20 cellular contexts compared by ENCODE assay signal in the genomic region with DNA sequence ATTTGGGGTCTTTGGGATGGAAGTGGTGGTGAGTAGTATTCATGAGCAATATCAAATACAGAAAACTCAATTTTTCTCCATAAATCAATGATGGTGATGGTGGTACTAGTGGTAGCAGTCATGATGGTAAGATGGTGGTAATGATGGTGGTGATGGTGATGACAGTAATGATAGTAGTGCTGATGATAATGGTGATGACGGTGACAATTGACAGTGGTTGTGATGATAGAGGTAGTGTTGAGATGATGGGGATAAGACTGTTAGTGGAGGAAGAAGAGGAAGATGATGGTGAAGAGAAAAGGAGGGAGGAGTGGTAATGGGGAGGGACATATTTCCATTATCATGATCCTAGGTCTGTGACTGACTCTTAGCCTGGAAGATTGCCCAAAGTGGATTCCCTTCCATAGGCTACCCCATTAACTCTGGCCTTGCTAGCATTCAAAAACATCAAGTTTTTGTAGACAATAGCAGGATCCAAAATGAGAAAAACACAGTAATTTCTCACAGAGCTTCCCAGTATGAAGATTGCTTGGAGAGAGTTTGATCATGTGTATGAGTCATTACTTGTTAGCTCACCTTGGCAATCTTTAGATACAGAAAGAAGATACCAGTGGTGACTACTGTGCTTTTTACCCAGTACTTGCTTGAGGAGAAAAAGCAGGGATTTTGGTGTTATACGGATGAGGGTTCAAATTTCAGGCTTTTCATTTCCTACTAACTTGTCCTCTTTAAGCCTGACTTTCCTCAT.
A peak's percentile ranks its signal among the peaks of the same experiment; 100 is the strongest.
DNase-seq lines count a peak whose midpoint lies in the region; ATAC-seq, FAIRE-seq and TF ChIP-seq lines count a peak whose summit lies in the region.
"Had no signal": no experiment of that assay in that cellular context is flagged by ENCODE, and none has a peak within 500 bp of the region (broad histone marks: within the 10 kb centered on the region; RNA-seq: fewer than 3 reads in every experiment).

No MANE protein-coding gene starts in this region.

- H3K27me3 Mint-ChIP-seq in activated T-helper 1 cell treated with anti-CD3 and anti-CD28 coated beads, Interleukin-12 subunit alpha, Interleukin-12 subunit beta, Interleukin-2, Interleukin-4 antibody, amounts not matched to agents 30 ng/mL and 10 ng/mL and 1 ng/mL, durations not matched to agents 14 hours and 24 hours and 36 hours (ENCODE audit: insufficient read depth): peaks cover 8% of the 10 kb centered on the region

- H3K9me2 ChIP-seq in MM.1S (replicated peaks; ENCODE audit: insufficient read depth, low read length): no peaks in the 10 kb centered on the region

- no peak overlapping the region for H3K9ac ChIP-seq in MM.1S (ENCODE audit: low read length)
- H3K9ac ChIP-seq: BLaER1 treated with 17β-estradiol and CSF1 and Interleukin-3, amounts not matched to agents 10 nM and 100 nM had no signal

- H3K4me1 ChIP-seq in RWPE2 (ENCODE audit: insufficient read depth, poor library complexity, severe bottlenecking) (no peaks in the 10 kb centered on the region), foreskin keratinocyte (no peaks in the 10 kb centered on the region), pancreas (peaks cover 0 to 22% (median 2%) of the 10 kb centered on the region in 3 donors), MM.1S (ENCODE audit: low read length) (no peaks in the 10 kb centered on the region)
- H3K4me1 ChIP-seq: SJSA1 had no signal

- H3K9me3 ChIP-seq in RWPE2 (ENCODE audit: severe bottlenecking): no peaks in the 10 kb centered on the region
- no peaks in the 10 kb centered on the region for H3K9me3 ChIP-seq in pancreas
- H3K9me3 ChIP-seq in MM.1S (replicated peaks; ENCODE audit: insufficient read depth, low read length): no peaks in the 10 kb centered on the region
- H3K9me3 ChIP-seq: A549; BLaER1 treated with 17β-estradiol and CSF1 and Interleukin-3, amounts not matched to agents 10 nM and 100 nM; SJSA1 had no signal

- H3K36me3 Mint-ChIP-seq in activated T-helper 1 cell treated with anti-CD3 and anti-CD28 coated beads, Interleukin-12 subunit alpha, Interleukin-12 subunit beta, Interleukin-2, Interleukin-4 antibody, amounts not matched to agents 30 ng/mL and 10 ng/mL and 1 ng/mL, durations not matched to agents 14 hours and 24 hours and 36 hours (ENCODE audit: low read depth): no peaks in the 10 kb centered on the region

- no peak overlapping the region for H3K4me2 ChIP-seq in MM.1S (ENCODE audit: low read depth, low read length)
- H3K4me2 ChIP-seq: A549; BLaER1 treated with 17β-estradiol and CSF1 and Interleukin-3, amounts not matched to agents 10 nM and 100 nM; GM23338 had no signal

- no peaks in the 10 kb centered on the region for H3K79me2 ChIP-seq in MM.1S (ENCODE audit: low read length)

- no peak overlapping the region for H3K4me3 Mint-ChIP-seq in activated T-helper 1 cell treated with anti-CD3 and anti-CD28 coated beads, Interleukin-12 subunit alpha, Interleukin-12 subunit beta, Interleukin-2, Interleukin-4 antibody, amounts not matched to agents 30 ng/mL and 10 ng/mL and 1 ng/mL, durations not matched to agents 14 hours and 24 hours and 36 hours
- H3K4me3 Mint-ChIP-seq: GM23338 had no signal

- ATAC-seq in RWPE2 (ENCODE audit: low read depth) (peak; percentile 57; the same call in 1 of the 3 replicates), foreskin keratinocyte (peak; percentile 65), pancreas (peak in 3 of 4 donors; percentile 59 to 72 (median 71))
- ATAC-seq: A549, GM23338 had no signal

- no peak overlapping the region for H3K4me3 ChIP-seq in RWPE2 (ENCODE audit: severe bottlenecking)
- no peak overlapping the region for H3K4me3 ChIP-seq in pancreas
- no peak overlapping the region for H3K4me3 ChIP-seq in MM.1S (ENCODE audit: low read length)
- H3K4me3 ChIP-seq: A549; BLaER1 treated with 17β-estradiol and CSF1 and Interleukin-3, amounts not matched to agents 10 nM and 100 nM; GM23338; SJSA1 had no signal

- H2AFZ ChIP-seq in MM.1S (ENCODE audit: low read length): no peak overlapping the region

- H3K27me3 ChIP-seq in RWPE2 (ENCODE audit: insufficient read depth, poor library complexity, severe bottlenecking): no peaks in the 10 kb centered on the region
- peaks cover 21% of the 10 kb centered on the region for H3K27me3 ChIP-seq in foreskin keratinocyte
- no peaks in the 10 kb centered on the region for H3K27me3 ChIP-seq in pancreas
- no peaks in the 10 kb centered on the region for H3K27me3 ChIP-seq in MM.1S (replicated peaks; ENCODE audit: insufficient read depth, low read length)
- H3K27me3 ChIP-seq: BLaER1 treated with 17β-estradiol and CSF1 and Interleukin-3, amounts not matched to agents 10 nM and 100 nM had no signal

- H3K27ac Mint-ChIP-seq in activated T-helper 1 cell treated with anti-CD3 and anti-CD28 coated beads, Interleukin-12 subunit alpha, Interleukin-12 subunit beta, Interleukin-2, Interleukin-4 antibody, amounts not matched to agents 30 ng/mL and 10 ng/mL and 1 ng/mL, durations not matched to agents 14 hours and 24 hours and 36 hours: no peak overlapping the region
- H3K27ac Mint-ChIP-seq: GM23338 had no signal

- no peak for FAIRE-seq in pancreas (lab: Jason Lieb, UNC)
- FAIRE-seq: A549, GM12891, GM18507 had no signal

- no peaks in the 10 kb centered on the region for H3K4me1 Mint-ChIP-seq in activated T-helper 1 cell treated with anti-CD3 and anti-CD28 coated beads, Interleukin-12 subunit alpha, Interleukin-12 subunit beta, Interleukin-2, Interleukin-4 antibody, amounts not matched to agents 30 ng/mL and 10 ng/mL and 1 ng/mL, durations not matched to agents 14 hours and 24 hours and 36 hours (ENCODE audit: low read depth)

- H3K36me3 ChIP-seq in RWPE2 (ENCODE audit: low read depth) (no peaks in the 10 kb centered on the region), pancreas (no peaks in the 10 kb centered on the region), MM.1S (replicated peaks; ENCODE audit: insufficient read depth, low read length) (no peaks in the 10 kb centered on the region)
- H3K36me3 ChIP-seq: SJSA1 had no signal

- H3K9me3 Mint-ChIP-seq in activated T-helper 1 cell treated with anti-CD3 and anti-CD28 coated beads, Interleukin-12 subunit alpha, Interleukin-12 subunit beta, Interleukin-2, Interleukin-4 antibody, amounts not matched to agents 30 ng/mL and 10 ng/mL and 1 ng/mL, durations not matched to agents 14 hours and 24 hours and 36 hours: no peaks in the 10 kb centered on the region
- H3K9me3 Mint-ChIP-seq: GM23338 had no signal

- TF ChIP-seq CTCF in 22Rv1 (IDR thresholded peaks at IDR 0.05) (no peak), RWPE2 (IDR thresholded peaks at IDR 0.05; ENCODE audit: poor library complexity, severe bottlenecking) (no peak), foreskin keratinocyte (conservative IDR thresholded peaks at IDR 0.05) (no peak), pancreas (IDR thresholded peaks at IDR 0.05) (no peak), MM.1S (IDR thresholded peaks at IDR 0.05; ENCODE audit: low read length) (no peak)

- H3F3A ChIP-seq in MM.1S (ENCODE audit: insufficient read depth, low read length): no peaks in the 10 kb centered on the region

- no peaks in the 10 kb centered on the region for H4K20me1 ChIP-seq in MM.1S (ENCODE audit: insufficient read depth, low read length)
- H4K20me1 ChIP-seq: BLaER1 treated with 17β-estradiol and CSF1 and Interleukin-3, amounts not matched to agents 10 nM and 100 nM had no signal

- intact Hi-C loops in pancreas (cut with DNase I): no loop called here
- intact Hi-C loops in activated T-helper 1 cell treated with anti-CD3 and anti-CD28 coated beads, Interleukin-12 subunit alpha, Interleukin-12 subunit beta, Interleukin-2, Interleukin-4 antibody, amounts not matched to agents 30 ng/mL and 10 ng/mL and 1 ng/mL, durations not matched to agents 14 hours and 24 hours and 36 hours (cut with micrococcal nuclease): no loop called here

- H3K27ac ChIP-seq in 22Rv1: peak overlapping the region; percentile 44; the same call in 1 of the 2 replicates
- H3K27ac ChIP-seq in RWPE2 (ENCODE audit: poor library complexity, severe bottlenecking): no peak overlapping the region
- no peak overlapping the region for H3K27ac ChIP-seq in foreskin keratinocyte
- peak overlapping the region in 1 of 4 donors; percentile 29 for H3K27ac ChIP-seq in pancreas
- H3K27ac ChIP-seq in MM.1S (ENCODE audit: low read length): no peak overlapping the region
- H3K27ac ChIP-seq: A549; BLaER1 treated with 17β-estradiol and CSF1 and Interleukin-3, amounts not matched to agents 10 nM and 100 nM; SJSA1 had no signal

- 90 to 95% methylated on average over 2 of the region's 2 CpGs for WGBS in pancreas, 2 donors

- DNase-seq in RWPE2 (ENCODE audit: low spot score) (no peak), foreskin keratinocyte (peak in 1 of 2 donors; percentile 38), pancreas (no peak), DMS114 treated with DMSO at 0.1 percent for 48 hours (lab: John Stamatoyannopoulos, UW; ENCODE audit: unreplicated experiment) (no peak), MM.1S (no peak), SIG-M5 treated with dmso at 0.1 percent for 504 hours (lab: John Stamatoyannopoulos, UW; ENCODE audit: unreplicated experiment) (no peak)
- DNase-seq in activated T-helper 1 cell treated with anti-CD3 and anti-CD28 coated beads, Interleukin-12 subunit alpha, Interleukin-12 subunit beta, Interleukin-2, Interleukin-4 antibody, amounts not matched to agents 30 ng/mL and 10 ng/mL and 1 ng/mL, durations not matched to agents 14 hours and 24 hours and 36 hours (ENCODE audit: low spot score): no peak
- DNase-seq: GF-D8; Karpas-422; NCI-H1105 treated with DMSO at 0.1 percent for 48 hours; NCI-H187 treated with DMSO at 0.1 percent for 48 hours; NCI-H446; NK-92 treated with Interleukin-12 subunit alpha and Interleukin-12 subunit beta, amount 100 ng/mL, for 24 hours had no signal
